ENCODE assay signal across 8 cellular contexts in genomic region chr18:25764777-25765176, GRCh38.
"Had no signal": no experiment of that assay in that cellular context is flagged by ENCODE, and none has a peak within 500 bp of the region (broad histone marks: within the 10 kb centered on the region; RNA-seq: fewer than 3 reads in every experiment).

No MANE protein-coding gene starts in this region.

- DNase-seq: GDM1, GF-D8 had no signal

- ATAC-seq: GM12878 had no signal

- FAIRE-seq: G401.6, GM12878, GM12891, GM12892, GM18507, GM19239 had no signal

- H3K4me3 ChIP-seq: GM12878 had no signal
